ENCODE assay signal across 15 cellular contexts in the genomic region with DNA sequence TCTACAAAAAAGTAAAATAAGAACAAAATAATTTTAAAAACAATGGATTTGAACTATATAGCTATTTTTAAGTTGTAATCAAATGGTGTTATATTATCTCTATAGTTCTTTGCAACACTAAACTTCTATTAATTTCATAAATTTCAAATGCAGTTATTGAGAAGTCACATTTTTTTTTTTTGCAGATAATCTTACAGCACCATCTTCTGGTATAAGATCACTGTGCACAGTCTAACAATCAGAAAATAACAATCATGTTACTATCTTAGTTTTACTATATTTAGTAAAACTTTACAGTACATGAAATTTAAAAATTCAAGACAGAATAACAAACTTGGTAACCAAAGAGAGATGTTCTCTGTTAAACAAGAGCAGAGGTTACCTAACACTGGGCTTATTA. TPM values are rescaled to one million over a fixed set of nuclear protein-coding genes. Genes with fewer than 3 reads are reported as not detected.
DNase-seq lines count a peak whose midpoint lies in the region; ATAC-seq, FAIRE-seq and TF ChIP-seq lines count a peak whose summit lies in the region.
"Had no signal": no experiment of that assay in that cellular context is flagged by ENCODE, and none has a peak within 500 bp of the region (broad histone marks: within the 10 kb centered on the region; RNA-seq: fewer than 3 reads in every experiment).

No MANE protein-coding gene starts in this region.

- no peak for FAIRE-seq in GM12891 (lab: Jason Lieb, UNC)

- H3K4me1 ChIP-seq in CD4-positive, alpha-beta memory T cell (ENCODE audit: insufficient read depth, low read length): peaks cover under 1% of the 10 kb centered on the region

- CTCF ChIA-PET in CD4-positive, alpha-beta memory T cell (lab: Charles Lee; ENCODE audit: partially characterized antibody): interaction anchor here (0.7 to 1.9 kb wide), 3 partner anchors 15 to 80 kb away, joined by 3 to 9 read pairs (median 3); no protein-coding TSS in a partner anchor

- H3K4me1 Mint-ChIP-seq in CD4-positive, alpha-beta memory T cell: peaks cover 0 to 1% (median under 1%) of the 10 kb centered on the region in 4 donors
- H3K4me1 Mint-ChIP-seq in brain: no peaks in the 10 kb centered on the region
- H3K4me1 Mint-ChIP-seq in neural crest cell: no peaks in the 10 kb centered on the region

- H3K4me3 ChIP-seq in CD4-positive, alpha-beta memory T cell (ENCODE audit: low read length in 2 of 2): no peak overlapping the region
- no peak overlapping the region for H3K4me3 ChIP-seq in LNCaP clone FGC (ENCODE audit: low read depth, low read length)

- H3K27ac Mint-ChIP-seq in CD4-positive, alpha-beta memory T cell: peak overlapping the region in 4 of 7 donors; percentile 30 to 77 (median 54)
- no peak overlapping the region for H3K27ac Mint-ChIP-seq in brain
- H3K27ac Mint-ChIP-seq in neural crest cell (ENCODE audit: unreplicated experiment): no peak overlapping the region
- H3K27ac Mint-ChIP-seq: activated CD8-positive, alpha-beta T cell treated with anti-CD3 and anti-CD28 coated beads for 36 hours; activated naive CD8-positive, alpha-beta T cell treated with anti-CD3 and anti-CD28 coated beads, Interleukin-2, amount 10 ng/mL, durations not matched to agents 7 days and 5 days; T-helper 1 cell treated with Interleukin-12 subunit alpha and Interleukin-12 subunit beta and Interleukin-4 antibody, amounts not matched to agents 30 μg/mL and 1 μg/mL, for 36 hours had no signal

- intact Hi-C loops in CD4-positive, alpha-beta memory T cell (cut with micrococcal nuclease): loop anchor here (5.0 kb wide), 1 partner anchor 827 kb away; no protein-coding TSS in a partner anchor

- TF ChIP-seq CTCF in LNCaP clone FGC (IDR thresholded peaks at IDR 0.05; ENCODE audit: control insufficient read depth, extremely low read depth, insufficient read depth) (peak; percentile 43), brain (conservative IDR thresholded peaks at IDR 0.05) (peak; percentile 41 to 62), neural crest cell (conservative IDR thresholded peaks at IDR 0.05) (peak; percentile 39)

- H3K9me3 ChIP-seq in CD4-positive, alpha-beta memory T cell (ENCODE audit: control insufficient read depth in 1 of 2, low read length in 2 of 2): no peaks in the 10 kb centered on the region

- DNase-seq in CD4-positive, alpha-beta memory T cell: no peak
- no peak for DNase-seq in LNCaP clone FGC (ENCODE audit: low read depth)
- DNase-seq in neural crest cell (ENCODE audit: low read depth, low spot score): no peak
- DNase-seq in GM12891 (ENCODE audit: insufficient read length, low spot score): no peak
- no peak for DNase-seq in T-helper 2 cell
- DNase-seq in pons (ENCODE audit: low spot score): no peak
- DNase-seq: activated CD8-positive, alpha-beta T cell treated with anti-CD3 and anti-CD28 coated beads for 36 hours; activated naive CD8-positive, alpha-beta T cell treated with anti-CD3 and anti-CD28 coated beads, Interleukin-2, amount 10 ng/mL, durations not matched to agents 7 days and 5 days; DMS79; NCI-H1048; NCI-H774; stimulated activated CD4-positive, alpha-beta T cell treated with anti-CD3 and anti-CD28 coated beads, Interleukin-12 subunit alpha, Interleukin-12 subunit beta, amount 100 ng/mL, for 4 hours had no signal

- H3K27me3 ChIP-seq in CD4-positive, alpha-beta memory T cell (ENCODE audit: insufficient read depth, low read length): no peaks in the 10 kb centered on the region

- TF ChIP-seq POLR2A in GM12891 (IDR thresholded peaks at IDR 0.05; ENCODE audit: low read depth, low read length): no peak

- no peak overlapping the region for H3K27ac ChIP-seq in CD4-positive, alpha-beta memory T cell (ENCODE audit: low read depth, low read length)

- peaks cover 2 to 9% of the 10 kb centered on the region in 2 donors for H3K36me3 Mint-ChIP-seq in CD4-positive, alpha-beta memory T cell
- H3K36me3 Mint-ChIP-seq in brain (peaks cover 15% of the 10 kb centered on the region), neural crest cell (ENCODE audit: low read depth) (peaks cover 6% of the 10 kb centered on the region)

- H3K27me3 Mint-ChIP-seq in CD4-positive, alpha-beta memory T cell: no peaks in the 10 kb centered on the region
- H3K27me3 Mint-ChIP-seq in brain (no peaks in the 10 kb centered on the region), neural crest cell (ENCODE audit: low read depth) (no peaks in the 10 kb centered on the region)
- H3K27me3 Mint-ChIP-seq: activated CD8-positive, alpha-beta T cell treated with anti-CD3 and anti-CD28 coated beads for 36 hours; activated naive CD8-positive, alpha-beta T cell treated with anti-CD3 and anti-CD28 coated beads, Interleukin-2, amount 10 ng/mL, durations not matched to agents 7 days and 5 days had no signal

- H3K36me3 ChIP-seq in CD4-positive, alpha-beta memory T cell (ENCODE audit: insufficient read depth, low read length): no peaks in the 10 kb centered on the region

- POLR2A ChIA-PET in CD4-positive, alpha-beta memory T cell (lab: Charles Lee; ENCODE audit: partially characterized antibody): no interaction called here

- ATAC-seq in HG03469 (IDR thresholded peaks at IDR 0.05; ENCODE audit: unreplicated experiment): no peak
- ATAC-seq: activated CD8-positive, alpha-beta T cell treated with anti-CD3 and anti-CD28 coated beads for 36 hours had no signal

- no peak overlapping the region for H3K4me3 Mint-ChIP-seq in CD4-positive, alpha-beta memory T cell
- no peak overlapping the region for H3K4me3 Mint-ChIP-seq in brain
- no peak overlapping the region for H3K4me3 Mint-ChIP-seq in neural crest cell
- H3K4me3 Mint-ChIP-seq: activated CD8-positive, alpha-beta T cell treated with anti-CD3 and anti-CD28 coated beads for 36 hours; activated naive CD8-positive, alpha-beta T cell treated with anti-CD3 and anti-CD28 coated beads, Interleukin-2, amount 10 ng/mL, durations not matched to agents 7 days and 5 days; T-helper 1 cell treated with Interleukin-12 subunit alpha and Interleukin-12 subunit beta and Interleukin-4 antibody, amounts not matched to agents 30 μg/mL and 1 μg/mL, for 36 hours had no signal

- no peaks in the 10 kb centered on the region for H3K9me3 Mint-ChIP-seq in CD4-positive, alpha-beta memory T cell
- H3K9me3 Mint-ChIP-seq in brain (no peaks in the 10 kb centered on the region), neural crest cell (no peaks in the 10 kb centered on the region)
- H3K9me3 Mint-ChIP-seq: activated CD8-positive, alpha-beta T cell treated with anti-CD3 and anti-CD28 coated beads for 36 hours; activated naive CD8-positive, alpha-beta T cell treated with anti-CD3 and anti-CD28 coated beads, Interleukin-2, amount 10 ng/mL, durations not matched to agents 7 days and 5 days; T-helper 1 cell treated with Interleukin-12 subunit alpha and Interleukin-12 subunit beta and Interleukin-4 antibody, amounts not matched to agents 30 μg/mL and 1 μg/mL, for 36 hours had no signal

TF ChIP-seq in GM12891, 5 proteins besides CTCF, POLR2A, EP300 and RAD21:
- TF ChIP-seq PAX5 (IDR thresholded peaks at IDR 0.05; ENCODE audit: insufficient read depth, low read length, severe bottlenecking) (no peak), POLR2AphosphoS5 (IDR thresholded peaks at IDR 0.05; ENCODE audit: low read depth, low read length) (no peak), POU2F2 (IDR thresholded peaks at IDR 0.05; ENCODE audit: low read depth, low read length) (no peak), TAF1 (IDR thresholded peaks at IDR 0.05; ENCODE audit: low read depth, low read length) (no peak), SPI1 (IDR thresholded peaks at IDR 0.05; ENCODE audit: low read depth, low read length) (no peak)

RNA-seq across cellular contexts. Expression of a gene that starts 40.6 kb away (rescaled TPM):
- total RNA-seq in CD4-positive, alpha-beta memory T cell: 1 to 10 TPM; 8.3 to 9.5 TPM
- polyA plus RNA-seq in CD4-positive, alpha-beta memory T cell: 1 to 10 TPM; 2.3 to 4.0 TPM
- 0.83 TPM for polyA plus RNA-seq in brain (ENCODE audit: insufficient read depth, low read depth, low replicate concordance)
- total RNA-seq in neural crest cell: 17.8 and 18.4 TPM in 2 replicates
- polyA plus RNA-seq in GM12891 (2012; ENCODE audit: low read depth, missing spikeins): 3.5 TPM

Comparison
In these comparisons a context has a peak if more than half of its experiments do, and no peak if none do; other contexts are left out.
1. H3K27ac Mint-ChIP-seq: peak in CD4-positive, alpha-beta memory T cell (4 of 7); none in brain (0 of 5) and neural crest cell (single experiment).
2. Peak in every context shown above with its lines, with median percentiles within 50 percentile points of each other: CTCF ChIP-seq.